ENCODE assay signal across 23 cellular contexts in genomic region chr4:8642651-8643321, GRCh38. TPM values are rescaled to one million over a fixed set of nuclear protein-coding genes. Genes with fewer than 3 reads are reported as not detected.
"Had no signal": no experiment of that assay in that cellular context is flagged by ENCODE, and none has a peak within 500 bp of the region (broad histone marks: within the 10 kb centered on the region; RNA-seq: fewer than 3 reads in every experiment).

No MANE protein-coding gene starts in this region.

- DNase-seq: activated CD4-positive, alpha-beta T cell treated with anti-CD3 and anti-CD28 coated beads for 36 hours; activated CD4-positive, alpha-beta T cell treated with anti-CD3 and anti-CD28 coated beads, Interleukin-2, amount 50 U/mL, for 4 hours; activated CD8-positive, alpha-beta memory T cell treated with anti-CD3 and anti-CD28 coated beads for 24 hours; activated naive CD4-positive, alpha-beta T cell treated with Interleukin-2 at 50 U/mL for 16 hours; activated T-cell treated with anti-CD3 and anti-CD28 coated beads, Interleukin-2, amount 50 U/mL, for 24 hours; cerebellar nuclear complex; cortex of kidney; midbrain; natural killer cell; stimulated activated CD4-positive, alpha-beta T cell treated with anti-CD3 and anti-CD28 coated beads, Interleukin-2, amount 100 ng/mL, for 48 hours; stimulated activated CD8-positive, alpha-beta memory T cell treated with anti-CD3 and anti-CD28 coated beads, Interleukin-4, amount 100 ng/mL, for 48 hours; stimulated activated naive B cell treated with anti-CD40 and anti-IgM and Interleukin-4, amounts not matched to agents 10 μg/mL and 1 μg/mL and 100 μg/mL, for 72 hours; transverse colon had no signal

- H3K4me1 ChIP-seq: heart left ventricle, parathyroid adenoma, sigmoid colon, transverse colon, vagina had no signal

- H3K9me3 ChIP-seq: heart left ventricle, sigmoid colon, transverse colon, vagina had no signal

- H3K4me3 ChIP-seq: heart left ventricle, sigmoid colon, smooth muscle cell, transverse colon, vagina had no signal

- H3K27me3 ChIP-seq: vagina had no signal

- H3K27ac ChIP-seq: epithelial cell of prostate, heart left ventricle, parathyroid adenoma, sigmoid colon, transverse colon, vagina had no signal

- H3K36me3 ChIP-seq: heart left ventricle, sigmoid colon, transverse colon, vagina had no signal

- ATAC-seq: activated CD4-positive, alpha-beta T cell treated with anti-CD3 and anti-CD28 coated beads for 36 hours; activated T-helper 17 cell treated with anti-CD3 and anti-CD28 coated beads, Interleukin-2, amount 50 U/mL, for 72 hours; heart left ventricle; natural killer cell; stimulated activated naive B cell treated with anti-CD40 and anti-IgM and Interleukin-4, amounts not matched to agents 10 μg/mL and 1 μg/mL and 100 μg/mL, for 72 hours; WTC11 had no signal

RNA-seq across cellular contexts. Expression of gene CPZ, which starts 50.2 kb away (rescaled TPM):
- total RNA-seq: activated CD4-positive, alpha-beta T cell treated with anti-CD3 and anti-CD28 coated beads for 36 hours; activated T-helper 17 cell treated with anti-CD3 and anti-CD28 coated beads, Interleukin-2, amount 50 U/mL, for 72 hours; lung microvascular endothelial cell; natural killer cell had no signal
- polyA plus RNA-seq: keratinocyte had no signal
